ENCODE assay signal across 9 cellular contexts in the genomic region with DNA sequence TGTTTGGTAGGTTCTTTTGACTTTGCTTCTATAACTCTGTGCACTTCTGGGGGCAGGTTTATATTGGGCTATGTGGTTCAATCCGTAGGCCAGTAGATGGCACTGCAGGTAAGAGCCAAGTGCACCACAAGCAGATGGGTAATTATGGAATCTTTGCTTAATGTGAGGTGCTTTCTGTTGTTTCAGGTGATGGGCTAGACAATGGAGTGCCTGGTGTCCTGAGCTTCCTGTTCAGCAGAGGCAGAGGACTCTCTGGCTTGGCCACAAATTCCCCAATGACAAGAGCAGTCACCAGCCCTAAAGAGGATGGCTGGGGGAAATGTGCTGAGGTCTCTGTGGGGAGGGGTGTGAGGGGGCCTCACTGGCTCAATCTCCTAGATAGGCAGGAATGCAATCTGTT.
DNase-seq lines count a peak whose midpoint lies in the region; ATAC-seq, FAIRE-seq and TF ChIP-seq lines count a peak whose summit lies in the region.
"Had no signal": no experiment of that assay in that cellular context is flagged by ENCODE, and none has a peak within 500 bp of the region (broad histone marks: within the 10 kb centered on the region; RNA-seq: fewer than 3 reads in every experiment).

No MANE protein-coding gene starts in this region.

- no peaks in the 10 kb centered on the region for H3K79me2 ChIP-seq in HepG2 (ENCODE audit: insufficient read depth, low read length)

- ATAC-seq in HepG2 = peak; percentile 92

- peaks cover 7% of the 10 kb centered on the region for H3K4me1 Mint-ChIP-seq in brain
- H3K4me1 Mint-ChIP-seq in activated T-helper 2 cell treated with anti-CD3 and anti-CD28 coated beads, Interferon-gamma antibody, Interleukin-2, Interleukin-4, amounts not matched to agents 10 μg/mL and 5 μg/mL and 100 μg/mL, durations not matched to agents 14 hours and 24 hours and 36 hours (ENCODE audit: low read depth) = no peaks in the 10 kb centered on the region

- H3K27me3 ChIP-seq in HepG2 (ENCODE audit: control insufficient read depth in 1 of 2, insufficient read depth in 2 of 2, low read length in 2 of 2) = no peaks in the 10 kb centered on the region

- DNase-seq in stimulated activated CD4-positive, alpha-beta T cell treated with anti-CD3 and anti-CD28 coated beads, Interleukin-4, amount 100 ng/mL, for 24 hours = peak; percentile 7
- DNase-seq in stimulated activated CD4-positive, alpha-beta T cell treated with anti-CD3 and anti-CD28 coated beads, Interleukin-4, amount 100 ng/mL, for 4 hours = no peak
- DNase-seq in HEK293T (ENCODE audit: extremely low spot score) (peak; percentile 48), NB4 (ENCODE audit: low read depth) (peak; percentile 50), HepG2 (ENCODE audit: low spot score) (peak; percentile 17)
- DNase-seq in activated T-helper 2 cell treated with anti-CD3 and anti-CD28 coated beads, Interferon-gamma antibody, Interleukin-2, Interleukin-4, amounts not matched to agents 10 μg/mL and 5 μg/mL and 100 μg/mL, durations not matched to agents 14 hours and 24 hours and 36 hours (ENCODE audit: low spot score) = no peak
- DNase-seq in stimulated activated CD4-positive, alpha-beta T cell treated with anti-CD3 and anti-CD28 coated beads, Interleukin-2, amount 100 ng/mL, for 24 hours = no peak

- H3K36me3 Mint-ChIP-seq in brain = no peaks in the 10 kb centered on the region
- H3K36me3 Mint-ChIP-seq in activated T-helper 2 cell treated with anti-CD3 and anti-CD28 coated beads, Interferon-gamma antibody, Interleukin-2, Interleukin-4, amounts not matched to agents 10 μg/mL and 5 μg/mL and 100 μg/mL, durations not matched to agents 14 hours and 24 hours and 36 hours (ENCODE audit: low read depth) = no peaks in the 10 kb centered on the region
- H3K36me3 Mint-ChIP-seq: activated naive CD8-positive, alpha-beta T cell had no signal

- TF ChIP-seq RAD21 in HepG2 (CRISPR knock-in tag; IDR thresholded peaks at IDR 0.05) = no peak

- no peaks in the 10 kb centered on the region for H3K36me3 ChIP-seq in HepG2 (replicated peaks in 1 of 2; ENCODE audit: control insufficient read depth in 1 of 2, insufficient read depth in 2 of 2, low read length in 2 of 2)

- intact Hi-C loops in HepG2 (cut with micrococcal nuclease; ENCODE audit: unreplicated experiment) = loop anchor here (5.0 kb wide), 1 partner anchor 1594 kb away; no protein-coding TSS in a partner anchor
- intact Hi-C loops in activated T-helper 2 cell treated with anti-CD3 and anti-CD28 coated beads, Interferon-gamma antibody, Interleukin-2, Interleukin-4, amounts not matched to agents 10 μg/mL and 5 μg/mL and 100 μg/mL, durations not matched to agents 14 hours and 24 hours and 36 hours (cut with micrococcal nuclease) = no loop called here

- TF ChIP-seq CTCF in NB4 (IDR thresholded peaks at IDR 0.05; ENCODE audit: low read depth, low read length) (peak; percentile 72), brain (conservative IDR thresholded peaks at IDR 0.05) (peak; percentile 69 to 86), HepG2 (CRISPR knock-in tag; IDR thresholded peaks at IDR 0.05) (peak; percentile 74)

- H3K27me3 Mint-ChIP-seq in brain = peaks cover 10% of the 10 kb centered on the region
- H3K27me3 Mint-ChIP-seq in activated T-helper 2 cell treated with anti-CD3 and anti-CD28 coated beads, Interferon-gamma antibody, Interleukin-2, Interleukin-4, amounts not matched to agents 10 μg/mL and 5 μg/mL and 100 μg/mL, durations not matched to agents 14 hours and 24 hours and 36 hours (ENCODE audit: low read depth) = peaks cover 3% of the 10 kb centered on the region

- H3K4me3 Mint-ChIP-seq in brain = no peak overlapping the region
- no peak overlapping the region for H3K4me3 Mint-ChIP-seq in activated T-helper 2 cell treated with anti-CD3 and anti-CD28 coated beads, Interferon-gamma antibody, Interleukin-2, Interleukin-4, amounts not matched to agents 10 μg/mL and 5 μg/mL and 100 μg/mL, durations not matched to agents 14 hours and 24 hours and 36 hours (ENCODE audit: low read depth)
- H3K4me3 Mint-ChIP-seq: activated naive CD8-positive, alpha-beta T cell had no signal

- 0% methylated on average over 1 of the region's 1 CpG for WGBS in HepG2 (ENCODE audit: low lambda C conversion rate)

- CTCF ChIA-PET in HEK293T (lab: Yijun Ruan, JAX) (interaction anchor here (0.7 kb wide), 1 partner anchor 1408 kb away, joined by 3 read pairs; no protein-coding TSS in a partner anchor), HepG2 (lab: Yijun Ruan, JAX; ENCODE audit: low intra/inter-chr PET ratio, low total read pairs) (no interaction called here)

- H2AFZ ChIP-seq in HepG2 (ENCODE audit: low read length) = no peak overlapping the region

- no TSS peak for BruUV-seq in HepG2 (replicated peaks; lab: Mats Ljungman, UMichigan)

- POLR2A ChIA-PET in HEK293T (lab: Yijun Ruan, JAX) = no interaction called here
- POLR2A ChIA-PET in HepG2 (lab: Yijun Ruan, JAX) = no interaction called here

- TF ChIP-seq POLR2A in NB4 (IDR thresholded peaks at IDR 0.05; ENCODE audit: extremely low read depth, insufficient read length) (no peak), HepG2 (IDR thresholded peaks at IDR 0.05; ENCODE audit: insufficient read depth in 1 of 2, low read depth in 2 of 2, low read length in 2 of 2) (no peak)

- FAIRE-seq in HepG2 (lab: Jason Lieb, UNC) = peak; percentile 52

- H3K4me3 ChIP-seq in NB4 (ENCODE audit: low read depth, low read length) (no peak overlapping the region), HepG2 (replicated peaks in 1 of 3; ENCODE audit: insufficient read depth in 1 of 3, low read depth in 2 of 3, low read length in 3 of 3) (no peak overlapping the region)

- in situ Hi-C loops in HepG2 (cut with HindIII; ENCODE audit: extremely low pct_ligation_motif_present, low pct_unique_long_range_greater_than_20kb) = no loop called here

- no peaks in the 10 kb centered on the region for H4K20me1 ChIP-seq in HepG2 (ENCODE audit: insufficient read depth, low read length)

- no peak overlapping the region for H3K27ac Mint-ChIP-seq in brain
- no peak overlapping the region for H3K27ac Mint-ChIP-seq in activated T-helper 2 cell treated with anti-CD3 and anti-CD28 coated beads, Interferon-gamma antibody, Interleukin-2, Interleukin-4, amounts not matched to agents 10 μg/mL and 5 μg/mL and 100 μg/mL, durations not matched to agents 14 hours and 24 hours and 36 hours
- H3K27ac Mint-ChIP-seq: activated naive CD8-positive, alpha-beta T cell had no signal

- peaks cover 0 to 12% (median 4%) of the 10 kb centered on the region in 5 experiments for H3K9me3 Mint-ChIP-seq in brain
- H3K9me3 Mint-ChIP-seq in activated T-helper 2 cell treated with anti-CD3 and anti-CD28 coated beads, Interferon-gamma antibody, Interleukin-2, Interleukin-4, amounts not matched to agents 10 μg/mL and 5 μg/mL and 100 μg/mL, durations not matched to agents 14 hours and 24 hours and 36 hours = no peaks in the 10 kb centered on the region

- no peak overlapping the region for H3K4me2 ChIP-seq in HepG2 (ENCODE audit: low read depth, low read length)

- H3K27ac ChIP-seq in HepG2 (ENCODE audit: extremely low read length, insufficient read depth, low read length) = no peak overlapping the region

- no peak overlapping the region for H3K9ac ChIP-seq in HepG2 (ENCODE audit: insufficient read depth, low read depth, low read length)

- no peak for TF ChIP-seq EP300 in HepG2 (IDR thresholded peaks at IDR 0.05; ENCODE audit: low read depth in 2 of 2, low read length in 2 of 2)
- no peak for TF ChIP-seq EP300 in HepG2 (CRISPR knock-in tag; IDR thresholded peaks at IDR 0.05; ENCODE audit: borderline replicate concordance)

- no peaks in the 10 kb centered on the region for H3K4me1 ChIP-seq in HepG2 (ENCODE audit: insufficient read depth, low read length)

- H3K9me3 ChIP-seq in HepG2 (ENCODE audit: low read length) = no peaks in the 10 kb centered on the region

TF ChIP-seq in HEK293T, 16 proteins besides CTCF, POLR2A, EP300 and RAD21 (continues in another document):
- TF ChIP-seq L3MBTL2 (conservative IDR thresholded peaks at IDR 0.05) = no peak
- TF ChIP-seq, protein P1, sequence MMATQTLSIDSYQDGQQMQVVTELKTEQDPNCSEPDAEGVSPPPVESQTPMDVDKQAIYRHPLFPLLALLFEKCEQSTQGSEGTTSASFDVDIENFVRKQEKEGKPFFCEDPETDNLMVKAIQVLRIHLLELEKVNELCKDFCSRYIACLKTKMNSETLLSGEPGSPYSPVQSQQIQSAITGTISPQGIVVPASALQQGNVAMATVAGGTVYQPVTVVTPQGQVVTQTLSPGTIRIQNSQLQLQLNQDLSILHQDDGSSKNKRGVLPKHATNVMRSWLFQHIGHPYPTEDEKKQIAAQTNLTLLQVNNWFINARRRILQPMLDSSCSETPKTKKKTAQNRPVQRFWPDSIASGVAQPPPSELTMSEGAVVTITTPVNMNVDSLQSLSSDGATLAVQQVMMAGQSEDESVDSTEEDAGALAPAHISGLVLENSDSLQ (IDR thresholded peaks at IDR 0.05) = no peak
- no peak for TF ChIP-seq LEF1 (IDR thresholded peaks at IDR 0.05; ENCODE audit: borderline replicate concordance)
- TF ChIP-seq NFRKB (IDR thresholded peaks at IDR 0.05) = no peak
- no peak for TF ChIP-seq BHLHE40 (IDR thresholded peaks at IDR 0.05; ENCODE audit: borderline replicate concordance)
- no peak for TF ChIP-seq HDGF (IDR thresholded peaks at IDR 0.05; ENCODE audit: borderline replicate concordance)
- no peak for TF ChIP-seq FOXA1 (IDR thresholded peaks at IDR 0.05)
- TF ChIP-seq TARDBP (IDR thresholded peaks at IDR 0.05) = no peak
- no peak for TF ChIP-seq SUZ12 (IDR thresholded peaks at IDR 0.05)
- TF ChIP-seq ELF4 (IDR thresholded peaks at IDR 0.05) = no peak

TF ChIP-seq in HepG2, 621 proteins besides CTCF, POLR2A, EP300 and RAD21:
- TF ChIP-seq SMC3 (IDR thresholded peaks at IDR 0.05; ENCODE audit: low read length) (peak; percentile 15; the same call in 1 of the 2 replicates), ZNF556 (CRISPR knock-in tag; IDR thresholded peaks at IDR 0.05; ENCODE audit: borderline replicate concordance) (no peak), KLF12 (CRISPR knock-in tag; IDR thresholded peaks at IDR 0.05; ENCODE audit: borderline replicate concordance) (no peak), KAT8 (CRISPR knock-in tag; IDR thresholded peaks at IDR 0.05) (no peak), STAG1 (CRISPR knock-in tag; IDR thresholded peaks at IDR 0.05) (peak; percentile 67), SRSF4 (IDR thresholded peaks at IDR 0.05; ENCODE audit: low read depth, low read length, poor library complexity, severe bottlenecking) (no peak), ZNF772 (CRISPR knock-in tag; IDR thresholded peaks at IDR 0.05) (no peak), ADNP (CRISPR knock-in tag; IDR thresholded peaks at IDR 0.05) (no peak)

Comparison
In these comparisons a context has a peak if more than half of its experiments do, and no peak if none do; other contexts are left out.
1. DNase-seq: peak in stimulated activated CD4-positive, alpha-beta T cell treated with anti-CD3 and anti-CD28 coated beads, Interleukin-4, amount 100 ng/mL, for 24 hours (single experiment), HEK293T (single experiment), NB4 (single experiment) and HepG2 (single experiment); none in stimulated activated CD4-positive, alpha-beta T cell treated with anti-CD3 and anti-CD28 coated beads, Interleukin-4, amount 100 ng/mL, for 4 hours (0 of 2), activated T-helper 2 cell treated with anti-CD3 and anti-CD28 coated beads, Interferon-gamma antibody, Interleukin-2, Interleukin-4, amounts not matched to agents 10 μg/mL and 5 μg/mL and 100 μg/mL, durations not matched to agents 14 hours and 24 hours and 36 hours (single experiment) and stimulated activated CD4-positive, alpha-beta T cell treated with anti-CD3 and anti-CD28 coated beads, Interleukin-2, amount 100 ng/mL, for 24 hours (0 of 2).
2. Peak in every context shown above with its lines, with median percentiles within 50 percentile points of each other: CTCF ChIP-seq.